Comparison of ENCODE assay signal across 27 cellular contexts in the genomic region with DNA sequence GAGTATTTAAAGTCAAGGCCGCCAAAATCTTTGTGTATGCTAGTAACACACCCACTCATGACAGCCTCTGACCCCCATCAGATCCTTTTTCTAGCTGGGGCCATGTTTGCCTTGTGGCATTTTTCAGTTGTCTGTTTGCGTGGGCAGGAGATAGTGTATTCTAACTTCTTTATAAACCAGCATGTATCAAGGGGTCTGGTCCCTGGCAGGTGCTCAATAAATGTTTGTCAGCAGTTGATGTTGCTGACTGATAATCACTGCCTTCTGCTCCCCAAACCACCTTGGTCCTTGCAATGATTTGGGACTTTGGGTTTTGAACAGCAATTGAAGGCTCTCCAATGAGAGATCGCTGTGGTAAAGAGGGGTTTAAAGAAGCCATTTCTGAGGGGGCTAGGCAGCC. TPM values are rescaled to one million over a fixed set of nuclear protein-coding genes. Genes with fewer than 3 reads are reported as not detected.
"Had no signal": no experiment of that assay in that cellular context is flagged by ENCODE, and none has a peak within 500 bp of the region (broad histone marks: within the 10 kb centered on the region; RNA-seq: fewer than 3 reads in every experiment).

No MANE protein-coding gene starts in this region.

- H3K9ac ChIP-seq: KMS-11 had no signal

- H3K9me3 Mint-ChIP-seq: activated naive CD4-positive, alpha-beta T cell treated with anti-CD3 and anti-CD28 coated beads, Interleukin-2, amount 50 U/mL, for 24 hours; T-helper 1 cell treated with Interleukin-12 subunit alpha and Interleukin-12 subunit beta and Interleukin-4 antibody, amounts not matched to agents 30 μg/mL and 1 μg/mL, for 36 hours had no signal

- H3K4me1 Mint-ChIP-seq: activated naive CD4-positive, alpha-beta T cell treated with anti-CD3 and anti-CD28 coated beads, Interleukin-2, amount 50 U/mL, for 24 hours had no signal

- H3K27ac Mint-ChIP-seq: activated CD8-positive, alpha-beta T cell treated with anti-CD3 and anti-CD28 coated beads, Interleukin-2, amount 10 ng/mL, durations not matched to agents 7 days and 5 days; activated naive CD4-positive, alpha-beta T cell treated with anti-CD3 and anti-CD28 coated beads, Interleukin-2, amount 50 U/mL, for 24 hours; T-helper 1 cell treated with Interleukin-12 subunit alpha and Interleukin-12 subunit beta and Interleukin-4 antibody, amounts not matched to agents 30 μg/mL and 1 μg/mL, for 36 hours had no signal

- H3K4me2 ChIP-seq: KMS-11 had no signal

- H3K4me3 Mint-ChIP-seq: activated CD8-positive, alpha-beta T cell treated with anti-CD3 and anti-CD28 coated beads, Interleukin-2, amount 10 ng/mL, durations not matched to agents 7 days and 5 days; activated naive CD4-positive, alpha-beta T cell treated with anti-CD3 and anti-CD28 coated beads, Interleukin-2, amount 50 U/mL, for 24 hours; T-helper 1 cell treated with Interleukin-12 subunit alpha and Interleukin-12 subunit beta and Interleukin-4 antibody, amounts not matched to agents 30 μg/mL and 1 μg/mL, for 36 hours had no signal

- ATAC-seq: activated CD8-positive, alpha-beta T cell treated with anti-CD3 and anti-CD28 coated beads, Interleukin-2, amount 10 ng/mL, durations not matched to agents 7 days and 5 days; Panc1; Right ventricle myocardium inferior had no signal

- H3K27ac ChIP-seq: KMS-11, SK-N-MC had no signal

- H3K4me3 ChIP-seq: SK-N-MC had no signal

- H3K36me3 Mint-ChIP-seq: activated naive CD4-positive, alpha-beta T cell treated with anti-CD3 and anti-CD28 coated beads, Interleukin-2, amount 50 U/mL, for 24 hours had no signal

- H3K27me3 Mint-ChIP-seq: activated naive CD4-positive, alpha-beta T cell treated with anti-CD3 and anti-CD28 coated beads, Interleukin-2, amount 50 U/mL, for 24 hours had no signal

- DNase-seq: activated CD4-positive, alpha-beta T cell treated with anti-CD3 and anti-CD28 coated beads for 48 hours; activated CD4-positive, alpha-beta T cell treated with anti-CD3 and anti-CD28 coated beads, Interleukin-2, amount 50 U/mL, for 4 hours; activated CD4-positive, CD25-positive, alpha-beta regulatory T cell treated with anti-CD3 and anti-CD28 coated beads, Interleukin-2, amount 50 U/mL, for 72 hours; activated CD8-positive, alpha-beta memory T cell treated with anti-CD3 and anti-CD28 coated beads, Interleukin-2, amount 50 U/mL, for 48 hours; activated CD8-positive, alpha-beta T cell treated with anti-CD3 and anti-CD28 coated beads, Interleukin-2, amount 10 ng/mL, durations not matched to agents 7 days and 5 days; activated T-cell treated with anti-CD3 and anti-CD28 coated beads, Interleukin-2, amount 50 U/mL, for 1 hour; aorta; caudate nucleus; NCI-H1092 treated with DMSO at 0.1 percent for 48 hours; NCI-H1417 treated with DMSO at 0.1 percent for 48 hours; NCI-H1694; NCI-H2029; NCI-H2107; NCI-H2171 treated with DMSO at 0.1 percent for 48 hours; NCI-H226; NCI-H526; NK-92 treated with Interleukin-12 subunit alpha and Interleukin-12 subunit beta, amount 100 ng/mL, for 24 hours; OCI-M1; RPMI8226; SW 1271 had no signal

RNA-seq across cellular contexts. Expression of a gene that starts 19.2 kb away (rescaled TPM):
- total RNA-seq: activated CD8-positive, alpha-beta T cell treated with anti-CD3 and anti-CD28 coated beads, Interleukin-2, amount 10 ng/mL, durations not matched to agents 7 days and 5 days; MCF 10A had no signal
